In the genomic region with DNA sequence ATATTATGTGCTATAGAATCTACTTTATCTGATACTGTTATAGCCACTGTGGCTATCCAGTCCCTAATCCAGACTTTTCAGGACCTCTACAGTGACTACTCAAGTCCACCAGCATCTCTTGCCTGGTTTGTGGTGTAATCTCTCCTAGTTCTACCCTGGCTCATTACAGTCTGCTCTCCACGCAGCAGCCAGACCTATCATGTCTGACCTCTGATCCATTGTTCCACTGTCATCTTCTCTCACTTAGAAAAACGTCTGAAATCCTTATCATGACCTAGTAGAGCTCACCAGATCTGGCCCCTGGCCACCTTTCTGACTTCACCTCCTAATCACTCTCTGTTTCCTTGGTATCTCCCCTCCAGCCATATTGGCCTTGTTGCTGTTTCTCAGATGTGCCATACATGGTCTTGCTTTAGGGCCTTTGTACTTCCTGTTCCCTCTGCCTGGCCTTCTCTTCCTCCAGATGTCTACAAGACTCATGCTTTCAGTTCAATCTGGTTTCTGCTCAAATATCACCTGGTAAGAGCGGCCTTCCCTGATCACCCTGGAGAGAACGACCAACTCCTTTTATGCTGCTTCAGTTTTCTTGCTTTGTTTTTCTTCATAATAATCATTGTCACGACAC, we compare ENCODE assay signal across 18 cellular contexts.
DNase-seq lines count a peak whose midpoint lies in the region; ATAC-seq, FAIRE-seq and TF ChIP-seq lines count a peak whose summit lies in the region.
"Had no signal": no experiment of that assay in that cellular context is flagged by ENCODE, and none has a peak within 500 bp of the region (broad histone marks: within the 10 kb centered on the region; RNA-seq: fewer than 3 reads in every experiment).

No MANE protein-coding gene starts in this region.

- H3K36me3 Mint-ChIP-seq in nephron progenitor cell (ENCODE audit: low read depth) (no peaks in the 10 kb centered on the region), MCF 10A (ENCODE audit: insufficient read depth, unreplicated experiment) (no peaks in the 10 kb centered on the region)
- H3K36me3 Mint-ChIP-seq: CD14-positive monocyte; CD8-positive, alpha-beta memory T cell had no signal

- no peaks in the 10 kb centered on the region for H3K36me3 ChIP-seq in OCI-LY7 (ENCODE audit: insufficient read depth, low read length)

- no peak for FAIRE-seq in urothelium cell line (lab: Jason Lieb, UNC)
- FAIRE-seq: GM18507 had no signal

- no peaks in the 10 kb centered on the region for H3K9me3 ChIP-seq in right cardiac atrium (ENCODE audit: control insufficient read depth, low read length)
- no peaks in the 10 kb centered on the region for H3K9me3 ChIP-seq in OCI-LY7 (ENCODE audit: low read length)

- no peaks in the 10 kb centered on the region for H3K79me2 ChIP-seq in OCI-LY7 (ENCODE audit: insufficient read depth, low read depth, low read length)

- H2AFZ ChIP-seq in OCI-LY7 (ENCODE audit: low read length) = no peak overlapping the region

- intact Hi-C loops in right cardiac atrium (cut with DNase I) = loop anchor here in 1 of 4 donors (10.0 kb wide), 1 partner anchor 144 kb away; no protein-coding TSS in a partner anchor
- intact Hi-C loops in left ventricle myocardium superior (cut with micrococcal nuclease) = no loop called here
- intact Hi-C loops in OCI-LY7 (cut with micrococcal nuclease; ENCODE audit: unreplicated experiment) = no loop called here
- intact Hi-C loops in MCF 10A (cut with micrococcal nuclease) = no loop called here

- POLR2A ChIA-PET in OCI-LY7 (lab: Charles Lee) (interaction anchor here (0.6 kb wide), 1 partner anchor 472 kb away, joined by 3 read pairs; no protein-coding TSS in a partner anchor), MCF 10A (lab: Yijun Ruan, JAX) (interaction anchor here (1.0 kb wide), 1 partner anchor 9 kb away, joined by 3 read pairs; no protein-coding TSS in a partner anchor)

- H3K4me3 Mint-ChIP-seq in nephron progenitor cell = no peak overlapping the region
- no peak overlapping the region for H3K4me3 Mint-ChIP-seq in MCF 10A (ENCODE audit: unreplicated experiment)
- H3K4me3 Mint-ChIP-seq: CD14-positive monocyte; CD8-positive, alpha-beta memory T cell; HFFc6 had no signal

- no peaks in the 10 kb centered on the region for H3K9me2 ChIP-seq in OCI-LY7 (ENCODE audit: insufficient read depth, low read length)

- H3K27ac ChIP-seq in right cardiac atrium (ENCODE audit: low read length) (no peak overlapping the region), OCI-LY7 (ENCODE audit: low read depth, low read length, poor library complexity, severe bottlenecking) (no peak overlapping the region)
- H3K27ac ChIP-seq: 22Rv1 had no signal

- no peaks in the 10 kb centered on the region for H4K20me1 ChIP-seq in OCI-LY7 (ENCODE audit: insufficient read depth, low read length)

- TF ChIP-seq CTCF in OCI-LY7 (conservative IDR thresholded peaks at IDR 0.05; ENCODE audit: low read length) (no peak), nephron progenitor cell (IDR thresholded peaks at IDR 0.05) (no peak), MCF 10A (IDR thresholded peaks at IDR 0.05; ENCODE audit: unreplicated experiment) (no peak)

- CTCF ChIA-PET in OCI-LY7 (lab: Charles Lee; ENCODE audit: unreplicated experiment) = no interaction called here
- CTCF ChIA-PET in MCF 10A (lab: Yijun Ruan, JAX) = interaction anchor here (0.7 kb wide), 1 partner anchor 485 kb away, joined by 3 read pairs; no protein-coding TSS in a partner anchor

- H3K27me3 ChIP-seq in right cardiac atrium (ENCODE audit: control insufficient read depth, insufficient read depth) = no peaks in the 10 kb centered on the region

- H3K4me3 ChIP-seq in right cardiac atrium (ENCODE audit: low read length) (no peak overlapping the region), OCI-LY7 (ENCODE audit: low read depth, low read length, poor library complexity, severe bottlenecking) (no peak overlapping the region)

- H3K4me2 ChIP-seq in OCI-LY7 (ENCODE audit: low read length) = no peak overlapping the region

- H3K27me3 Mint-ChIP-seq in nephron progenitor cell (ENCODE audit: low read depth, poor library complexity) (peaks cover 12% of the 10 kb centered on the region), MCF 10A (ENCODE audit: insufficient read depth, unreplicated experiment) (no peaks in the 10 kb centered on the region)

- H3K4me1 Mint-ChIP-seq in nephron progenitor cell (no peaks in the 10 kb centered on the region), MCF 10A (ENCODE audit: insufficient read depth, unreplicated experiment) (peaks cover 5% of the 10 kb centered on the region)
- H3K4me1 Mint-ChIP-seq: CD14-positive monocyte; CD8-positive, alpha-beta memory T cell had no signal

- H3K4me1 ChIP-seq in right cardiac atrium (ENCODE audit: control insufficient read depth, insufficient read depth, low read length) (peaks cover 2% of the 10 kb centered on the region), OCI-LY7 (ENCODE audit: insufficient read depth, low read length, poor library complexity, severe bottlenecking) (no peaks in the 10 kb centered on the region)
- H3K4me1 ChIP-seq: Caco-2 had no signal

- ATAC-seq in right cardiac atrium (peak; percentile 54 to 65), left ventricle myocardium superior (no peak)

- DNase-seq in right cardiac atrium (peak in 1 of 3 donors; percentile 20), left ventricle myocardium superior (no peak), OCI-LY7 (ENCODE audit: low spot score) (peak; percentile 13), nephron progenitor cell (no peak), urothelium cell line (ENCODE audit: low spot score) (no peak), MCF 10A (ENCODE audit: unreplicated experiment) (no peak), NCI-H82 (lab: John Stamatoyannopoulos, UW) (no peak)
- DNase-seq: Caco-2; CD8-positive, alpha-beta memory T cell; DMS53; GF-D8; HCEC 1CT; HFFc6; IMR-90; KBM-7 had no signal

- BruUV-seq in OCI-LY7 (replicated peaks; lab: Mats Ljungman, UMichigan) = no TSS peak
- no TSS peak for BruUV-seq in MCF 10A (replicated peaks; lab: Mats Ljungman, UMichigan)

- H3K9me3 Mint-ChIP-seq in nephron progenitor cell (no peaks in the 10 kb centered on the region), MCF 10A (ENCODE audit: unreplicated experiment) (peaks cover 24% of the 10 kb centered on the region)

- 56% methylated on average over 5 of the region's 5 CpGs for WGBS in right cardiac atrium

- peak overlapping the region; percentile 8 for H3K27ac Mint-ChIP-seq in nephron progenitor cell
- no peak overlapping the region for H3K27ac Mint-ChIP-seq in MCF 10A (ENCODE audit: low read depth, unreplicated experiment)
- H3K27ac Mint-ChIP-seq: CD14-positive monocyte; CD8-positive, alpha-beta memory T cell; HFFc6 had no signal
